Comparison of ENCODE assay signal across 19 cellular contexts in the genomic region with DNA sequence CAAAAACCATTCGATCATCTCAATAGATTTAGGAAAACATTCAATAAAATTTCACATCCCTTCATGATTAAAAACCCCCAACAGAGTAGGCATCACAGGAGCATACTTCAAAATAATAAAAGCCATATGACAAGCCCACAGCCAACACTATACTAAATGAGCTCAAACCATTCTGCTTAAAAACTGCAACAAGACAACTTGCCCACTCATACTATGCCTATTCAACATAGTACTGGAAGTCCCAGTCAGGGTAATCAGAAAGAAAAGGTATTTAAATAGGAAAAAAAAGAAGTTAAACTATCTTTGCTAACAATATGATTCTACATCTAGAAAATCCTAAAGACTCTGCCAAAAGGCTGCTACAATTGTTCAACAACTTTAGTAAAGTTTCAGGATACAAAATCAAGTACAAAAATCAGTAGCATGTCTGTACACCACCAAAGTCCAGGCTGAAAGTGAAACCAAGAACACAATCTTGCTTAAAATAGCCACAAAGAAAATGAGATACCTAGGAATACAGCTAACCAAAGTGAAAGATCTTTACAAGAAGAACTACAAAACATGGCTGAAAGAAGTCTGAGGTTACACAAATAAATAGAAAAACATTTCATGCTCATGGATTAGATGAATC.
DNase-seq lines count a peak whose midpoint lies in the region; ATAC-seq lines count a peak whose summit lies in the region.
"Had no signal": no experiment of that assay in that cellular context is flagged by ENCODE, and none has a peak within 500 bp of the region (broad histone marks: within the 10 kb centered on the region; RNA-seq: fewer than 3 reads in every experiment).

No MANE protein-coding gene starts in this region.

- ATAC-seq in GM18907 (IDR thresholded peaks at IDR 0.05; ENCODE audit: unreplicated experiment) (peak; percentile 79), GM21576 (IDR thresholded peaks at IDR 0.05; ENCODE audit: unreplicated experiment) (peak; percentile 70), HG03159 (IDR thresholded peaks at IDR 0.05; ENCODE audit: unreplicated experiment) (peak; percentile 77), HG03045 (IDR thresholded peaks at IDR 0.05; ENCODE audit: unreplicated experiment) (no peak)
- ATAC-seq: activated naive CD8-positive, alpha-beta T cell treated with anti-CD3 and anti-CD28 coated beads, Interleukin-2, amount 50 U/mL, for 24 hours; activated T-helper 17 cell treated with anti-CD3 and anti-CD28 coated beads, Interleukin-2, amount 50 U/mL, for 72 hours; CD8-positive, alpha-beta T cell; foreskin keratinocyte had no signal

- peak; percentile 38 for DNase-seq in RPMI8226
- no peak for DNase-seq in activated CD8-positive, alpha-beta memory T cell treated with anti-CD3 and anti-CD28 coated beads, Interleukin-2, amount 50 U/mL, for 4 hours
- no peak for DNase-seq in superior temporal gyrus (ENCODE audit: extremely low spot score)
- no peak for DNase-seq in T-helper 9 cell
- DNase-seq: activated CD4-positive, alpha-beta T cell treated with anti-CD3 and anti-CD28 coated beads for 1 hour; activated naive CD8-positive, alpha-beta T cell treated with anti-CD3 and anti-CD28 coated beads, Interleukin-2, amount 50 U/mL, for 24 hours; CD8-positive, alpha-beta T cell; dorsolateral prefrontal cortex; foreskin keratinocyte; HFFc6; kidney glomerular epithelial cell; NCI-H1417 treated with DMSO at 0.1 percent for 48 hours; NCI-H82; stimulated activated CD4-positive, alpha-beta T cell treated with anti-CD3 and anti-CD28 coated beads, Interleukin-2, amount 100 ng/mL, for 48 hours had no signal
